8 cellular contexts compared by ENCODE assay signal in genomic region chr17:42779942-42780815, GRCh38. TPM values are rescaled to one million over a fixed set of nuclear protein-coding genes. Genes with fewer than 3 reads are reported as not detected.
DNase-seq lines count a peak whose midpoint lies in the region; ATAC-seq, FAIRE-seq and TF ChIP-seq lines count a peak whose summit lies in the region.

Gene WNK4 (plus strand): TSS chr17:42780610. CDS start chr17:42780699, 89 bp downstream.

- peaks cover 36% of the 10 kb centered on the region for H3K36me3 ChIP-seq in HUES6 (ENCODE audit: control insufficient read depth, insufficient read depth, low read length)

- H3K4me3 ChIP-seq in A549 (no peak within 1 kb of the TSS), HUES6 (ENCODE audit: low read depth, low read length) (peak within 1 kb of the TSS; percentile 83), choroid plexus epithelial cell (ENCODE audit: low read depth, low read length) (peak within 1 kb of the TSS; percentile 64), lower leg skin (ENCODE audit: low read depth, poor library complexity, severe bottlenecking) (peak within 1 kb of the TSS; percentile 9)

- 79% methylated on average over 45 of the region's 59 CpGs for WGBS in A549 (ENCODE audit: missing lambda C conversion rate)
- WGBS in lower leg skin, 2 donors, result 15 to 17% methylated on average over 39 to 40 of the region's 59 CpGs

- CTCF ChIA-PET in A549 (lab: Yijun Ruan, JAX), result interaction anchor here (0.6 to 2.1 kb wide), 8 partner anchors 14 to 202 kb away, joined by 3 to 8 read pairs (median 4); partner anchors contain the start of genes BECN1, CNTD1 and COA3

- H3K4me2 ChIP-seq in A549, result peak within 1 kb of the TSS; percentile 34

- intact Hi-C loops in lower leg skin (cut with DNase I; ENCODE audit: low total_unique reads), result no loop called here

- H3K4me1 ChIP-seq in A549, result peaks cover 34% of the 10 kb centered on the region
- peaks cover 27% of the 10 kb centered on the region for H3K4me1 ChIP-seq in HUES6 (ENCODE audit: control insufficient read depth, insufficient read depth, low read length)

- H3K9me3 ChIP-seq in A549 (no peaks in the 10 kb centered on the region), HUES6 (ENCODE audit: control insufficient read depth, insufficient read depth, low read depth, low read length) (no peaks in the 10 kb centered on the region)

- no peak for TF ChIP-seq CTCF in A549 (IDR thresholded peaks at IDR 0.05)
- no peak for TF ChIP-seq CTCF in choroid plexus epithelial cell (conservative IDR thresholded peaks at IDR 0.05; ENCODE audit: low read depth, low read length)
- peak in 1 of 3 donors; percentile 6 for TF ChIP-seq CTCF in lower leg skin (IDR thresholded peaks at IDR 0.05)

- peaks cover 36% of the 10 kb centered on the region for H3K27me3 ChIP-seq in HUES6 (ENCODE audit: control insufficient read depth, insufficient read depth, low read length)

- FAIRE-seq in A549 (lab: Jason Lieb, UNC), result no peak

- H3K9ac ChIP-seq in HUES6 (ENCODE audit: low read length), result peak within 1 kb of the TSS; percentile 74

- H3K27ac ChIP-seq in A549 (peak within 1 kb of the TSS in 1 of 2 experiments; percentile 46; a peak in 3 of 6 replicates), HUES6 (ENCODE audit: low read depth, low read length) (no peak within 1 kb of the TSS)

- TF ChIP-seq POLR2A in A549 (IDR thresholded peaks at IDR 0.05; ENCODE audit: low read length) (no peak), lower leg skin (IDR thresholded peaks at IDR 0.05) (no peak)

- POLR2A ChIA-PET in A549 (lab: Yijun Ruan, JAX), result interaction anchor here (1.5 kb wide), 1 partner anchor 44 kb away, joined by 5 read pairs; the partner anchor contains the start of gene BECN1

- ATAC-seq in A549 (peak in 1 of 2 experiments; percentile 46; a peak in 3 of 6 replicates), GM21529 (IDR thresholded peaks at IDR 0.05; ENCODE audit: unreplicated experiment) (no peak), HG02840 (IDR thresholded peaks at IDR 0.05; ENCODE audit: low FRiP score, unreplicated experiment) (no peak)

- no peak for TF ChIP-seq EP300 in A549 (IDR thresholded peaks at IDR 0.05)

- DNase-seq in A549 (ENCODE audit: low read depth in 1 of 2, low spot score in 1 of 2) (peak in 1 of 2 experiments; percentile 36), choroid plexus epithelial cell (ENCODE audit: low read depth) (no peak), lower leg skin (ENCODE audit: low spot score in 2 of 2) (peak in 1 of 2 donors; percentile 82), NCI-H1930 (lab: John Stamatoyannopoulos, UW) (no peak), anterior cingulate cortex (lab: John Stamatoyannopoulos, UW) (no peak)

- TF ChIP-seq RAD21 in A549 (conservative IDR thresholded peaks at IDR 0.05 in 1 of 2, IDR thresholded peaks at IDR 0.05 in 1 of 2), result no peak

TF ChIP-seq in A549, 52 proteins besides CTCF, POLR2A, EP300 and RAD21:
- 0 out of 5 replicates have a peak, but pooled peaks of 1 of the 2 experiments have one; percentile 34 for TF ChIP-seq JUN (IDR thresholded peaks at IDR 0.05)
- TF ChIP-seq, protein P1, sequence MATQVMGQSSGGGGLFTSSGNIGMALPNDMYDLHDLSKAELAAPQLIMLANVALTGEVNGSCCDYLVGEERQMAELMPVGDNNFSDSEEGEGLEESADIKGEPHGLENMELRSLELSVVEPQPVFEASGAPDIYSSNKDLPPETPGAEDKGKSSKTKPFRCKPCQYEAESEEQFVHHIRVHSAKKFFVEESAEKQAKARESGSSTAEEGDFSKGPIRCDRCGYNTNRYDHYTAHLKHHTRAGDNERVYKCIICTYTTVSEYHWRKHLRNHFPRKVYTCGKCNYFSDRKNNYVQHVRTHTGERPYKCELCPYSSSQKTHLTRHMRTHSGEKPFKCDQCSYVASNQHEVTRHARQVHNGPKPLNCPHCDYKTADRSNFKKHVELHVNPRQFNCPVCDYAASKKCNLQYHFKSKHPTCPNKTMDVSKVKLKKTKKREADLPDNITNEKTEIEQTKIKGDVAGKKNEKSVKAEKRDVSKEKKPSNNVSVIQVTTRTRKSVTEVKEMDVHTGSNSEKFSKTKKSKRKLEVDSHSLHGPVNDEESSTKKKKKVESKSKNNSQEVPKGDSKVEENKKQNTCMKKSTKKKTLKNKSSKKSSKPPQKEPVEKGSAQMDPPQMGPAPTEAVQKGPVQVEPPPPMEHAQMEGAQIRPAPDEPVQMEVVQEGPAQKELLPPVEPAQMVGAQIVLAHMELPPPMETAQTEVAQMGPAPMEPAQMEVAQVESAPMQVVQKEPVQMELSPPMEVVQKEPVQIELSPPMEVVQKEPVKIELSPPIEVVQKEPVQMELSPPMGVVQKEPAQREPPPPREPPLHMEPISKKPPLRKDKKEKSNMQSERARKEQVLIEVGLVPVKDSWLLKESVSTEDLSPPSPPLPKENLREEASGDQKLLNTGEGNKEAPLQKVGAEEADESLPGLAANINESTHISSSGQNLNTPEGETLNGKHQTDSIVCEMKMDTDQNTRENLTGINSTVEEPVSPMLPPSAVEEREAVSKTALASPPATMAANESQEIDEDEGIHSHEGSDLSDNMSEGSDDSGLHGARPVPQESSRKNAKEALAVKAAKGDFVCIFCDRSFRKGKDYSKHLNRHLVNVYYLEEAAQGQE (IDR thresholded peaks at IDR 0.05), result no peak

RNA-seq across cellular contexts. Expression of gene WNK4, which starts in this region (rescaled TPM):
- polyA plus RNA-seq in A549 (2011; rRNA removed) (1.1 and 1.6 TPM in 2 replicates), A549 (2017; fragmentation: RNase III; extraction: RNeasy Plus Mini Kit Qiagen cat#74134 plus additional on column Dnase treatment) (1.3 to 1.5 TPM (median 1.5 TPM) in 3 replicates)
- 1.2 TPM in 2 replicates for polyA plus RNA-seq in A549 (2012; cell fraction: cytosol; rRNA removed)
- polyA plus RNA-seq in A549 (2012; cell fraction: nucleus; rRNA removed), result 8.6 and 9.8 TPM in 2 replicates
- polyA minus RNA-seq in A549 (2011; rRNA and poly(A)+ RNA removed), result 1.3 and 1.4 TPM in 2 replicates
- 1 to 10 TPM in 1 of 4 donors, under 1 TPM in 1, not detected in 2; 0.62 to 1.0 TPM for total RNA-seq in lower leg skin
